Comparison of ENCODE assay signal across 25 cellular contexts in the genomic region with DNA sequence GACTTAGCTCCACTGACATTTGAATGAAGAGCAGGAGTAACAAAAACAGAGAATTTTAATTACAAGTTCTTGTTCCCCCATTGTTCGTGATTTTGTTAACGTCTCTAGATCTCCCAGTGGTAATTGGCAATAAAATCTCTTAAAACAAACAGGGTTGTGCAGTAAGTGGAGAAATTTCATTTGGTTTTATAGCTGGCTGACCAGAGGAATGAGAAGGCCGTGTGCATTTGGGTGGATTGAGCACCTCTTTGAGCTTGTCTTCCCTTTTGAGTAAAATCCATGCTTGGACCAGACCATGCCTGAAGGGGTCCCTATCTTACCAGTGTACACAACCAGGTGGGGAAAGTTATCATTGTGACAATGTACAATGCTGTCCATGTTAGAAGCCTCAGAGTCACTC.
"Had no signal": no experiment of that assay in that cellular context is flagged by ENCODE, and none has a peak within 500 bp of the region (broad histone marks: within the 10 kb centered on the region; RNA-seq: fewer than 3 reads in every experiment).

No MANE protein-coding gene starts in this region.

- H3K36me3 ChIP-seq: heart left ventricle, sigmoid colon, stomach, suprapubic skin, tibial nerve had no signal

- H3K4me3 ChIP-seq: heart left ventricle, sigmoid colon, stomach, suprapubic skin, tibial nerve had no signal

- H3K27me3 ChIP-seq: heart left ventricle, sigmoid colon, stomach, suprapubic skin, tibial nerve had no signal

- ATAC-seq: heart left ventricle; left ventricle myocardium superior; stimulated activated naive B cell treated with anti-CD40 and anti-IgM and Interleukin-4, amounts not matched to agents 10 μg/mL and 1 μg/mL and 100 μg/mL, for 72 hours had no signal

- H3K9me3 ChIP-seq: heart left ventricle, sigmoid colon, stomach, suprapubic skin, tibial nerve had no signal

- DNase-seq: activated CD4-positive, alpha-beta memory T cell treated with anti-CD3 and anti-CD28 coated beads, Interleukin-2, amount 10 ng/mL, durations not matched to agents 7 days and 5 days; activated CD4-positive, alpha-beta T cell treated with anti-CD3 and anti-CD28 coated beads, Interleukin-2, amount 10 ng/mL, durations not matched to agents 24 days and 14 days; activated CD4-positive, CD25-positive, alpha-beta regulatory T cell treated with anti-CD3 and anti-CD28 coated beads, Interleukin-2, amount 50 U/mL, for 72 hours; activated CD8-positive, alpha-beta memory T cell treated with anti-CD3 and anti-CD28 coated beads, Interleukin-2, amount 50 U/mL, for 48 hours; activated gamma-delta T cell; activated naive CD4-positive, alpha-beta T cell treated with anti-CD3 and anti-CD28 coated beads, Interleukin-2, amount 10 ng/mL, durations not matched to agents 7 days and 5 days; activated T-cell treated with anti-CD3 and anti-CD28 coated beads, Interleukin-2, amount 50 U/mL, for 24 hours; amygdala; caudate nucleus; cortex of kidney; foreskin fibroblast; heart left ventricle; hypothalamus; immature natural killer cell; kidney; left ventricle myocardium superior; posterior cingulate gyrus; sigmoid colon; small intestine; stimulated activated CD4-positive, alpha-beta T cell treated with anti-CD3 and anti-CD28 coated beads, Interleukin-4, amount 100 ng/mL, for 24 hours; stimulated activated naive B cell treated with anti-CD40 and anti-IgM and Interleukin-4, amounts not matched to agents 10 μg/mL and 1 μg/mL and 100 μg/mL, for 72 hours; stomach; T-helper 9 cell had no signal

- H3K27ac ChIP-seq: heart left ventricle, sigmoid colon, stomach, suprapubic skin, tibial nerve had no signal
